14 cellular contexts compared by ENCODE assay signal in genomic region chr21:34076835-34077234, GRCh38. TPM values are rescaled to one million over a fixed set of nuclear protein-coding genes. Genes with fewer than 3 reads are reported as not detected.
DNase-seq lines count a peak whose midpoint lies in the region; ATAC-seq and TF ChIP-seq lines count a peak whose summit lies in the region.
"Had no signal": no experiment of that assay in that cellular context is flagged by ENCODE, and none has a peak within 500 bp of the region (broad histone marks: within the 10 kb centered on the region; RNA-seq: fewer than 3 reads in every experiment).

No MANE protein-coding gene starts in this region.

- intact Hi-C loops in activated T-helper 2 cell treated with anti-CD3 and anti-CD28 coated beads, Interferon-gamma antibody, Interleukin-2, Interleukin-4, amounts not matched to agents 10 μg/mL and 5 μg/mL and 100 μg/mL, durations not matched to agents 14 hours and 24 hours and 36 hours (cut with micrococcal nuclease), result loop anchor here (2.0 to 10.0 kb wide), 3 partner anchors 130 to 432 kb away; partner anchors contain the start of genes CRYZL1 and ITSN1

- H3K79me1 ChIP-seq in mesendoderm (ENCODE audit: low read length), result peaks cover 16% of the 10 kb centered on the region

- ATAC-seq in stimulated activated naive CD8-positive, alpha-beta T cell treated with anti-CD3 and anti-CD28 coated beads, Interleukin-15, Interleukin-2, amounts not matched to agents 100 U/mL and 50 U/mL, for 24 hours, result no peak
- ATAC-seq in HG02798 (IDR thresholded peaks at IDR 0.05; ENCODE audit: poor library complexity, unreplicated experiment), result no peak
- ATAC-seq: gastrocnemius medialis had no signal

- H3K27ac Mint-ChIP-seq in stimulated activated naive CD8-positive, alpha-beta T cell treated with anti-CD3 and anti-CD28 coated beads, Interleukin-15, Interleukin-2, amounts not matched to agents 100 ng/mL and 50 ng/mL, for 24 hours, result peak overlapping the region; percentile 92
- H3K27ac Mint-ChIP-seq in activated T-helper 2 cell treated with anti-CD3 and anti-CD28 coated beads, Interferon-gamma antibody, Interleukin-2, Interleukin-4, amounts not matched to agents 10 μg/mL and 5 μg/mL and 100 μg/mL, durations not matched to agents 14 hours and 24 hours and 36 hours, result peak overlapping the region; percentile 54

- no peak for DNase-seq in stimulated activated naive CD8-positive, alpha-beta T cell treated with anti-CD3 and anti-CD28 coated beads, Interleukin-15, Interleukin-2, amounts not matched to agents 100 U/mL and 50 U/mL, for 24 hours
- DNase-seq in activated T-helper 2 cell treated with anti-CD3 and anti-CD28 coated beads, Interferon-gamma antibody, Interleukin-2, Interleukin-4, amounts not matched to agents 10 μg/mL and 5 μg/mL and 100 μg/mL, durations not matched to agents 14 hours and 24 hours and 36 hours (ENCODE audit: low spot score), result no peak
- DNase-seq in mesendoderm (no peak), GM20000 (ENCODE audit: low spot score) (no peak), HPDE6-E6E7 (ENCODE audit: extremely low spot score) (no peak), midbrain (lab: John Stamatoyannopoulos, UW) (no peak)
- DNase-seq: activated CD8-positive, alpha-beta memory T cell treated with anti-CD3 and anti-CD28 coated beads for 24 hours; effector memory CD4-positive, alpha-beta T cell; gastrocnemius medialis; islet precursor cell; NCI-H1092; T-helper 9 cell had no signal

- peak overlapping the region; percentile 22 for H3K56ac ChIP-seq in mesendoderm (ENCODE audit: low read length)

- no peak overlapping the region for H4K8ac ChIP-seq in mesendoderm (ENCODE audit: low read depth, low read length)

- no peak overlapping the region for H4K5ac ChIP-seq in mesendoderm (ENCODE audit: low read length)

- H3K4me1 Mint-ChIP-seq in stimulated activated naive CD8-positive, alpha-beta T cell treated with anti-CD3 and anti-CD28 coated beads, Interleukin-15, Interleukin-2, amounts not matched to agents 100 ng/mL and 50 ng/mL, for 24 hours (ENCODE audit: low read depth), result peaks cover 6% of the 10 kb centered on the region
- H3K4me1 Mint-ChIP-seq in activated T-helper 2 cell treated with anti-CD3 and anti-CD28 coated beads, Interferon-gamma antibody, Interleukin-2, Interleukin-4, amounts not matched to agents 10 μg/mL and 5 μg/mL and 100 μg/mL, durations not matched to agents 14 hours and 24 hours and 36 hours (ENCODE audit: low read depth), result peaks cover 72% of the 10 kb centered on the region

- no peaks in the 10 kb centered on the region for H3K9me3 Mint-ChIP-seq in stimulated activated naive CD8-positive, alpha-beta T cell treated with anti-CD3 and anti-CD28 coated beads, Interleukin-15, Interleukin-2, amounts not matched to agents 100 ng/mL and 50 ng/mL, for 24 hours
- no peaks in the 10 kb centered on the region for H3K9me3 Mint-ChIP-seq in activated T-helper 2 cell treated with anti-CD3 and anti-CD28 coated beads, Interferon-gamma antibody, Interleukin-2, Interleukin-4, amounts not matched to agents 10 μg/mL and 5 μg/mL and 100 μg/mL, durations not matched to agents 14 hours and 24 hours and 36 hours

- H3K4me1 ChIP-seq in mesendoderm (ENCODE audit: control insufficient read depth, low read depth, low read length), result peaks cover 12% of the 10 kb centered on the region

- no peak overlapping the region for H3K4me2 ChIP-seq in mesendoderm (ENCODE audit: low read length)

- H3K27me3 ChIP-seq in mesendoderm (ENCODE audit: insufficient read depth, low read length, poor library complexity), result no peaks in the 10 kb centered on the region
- H3K27me3 ChIP-seq: gastrocnemius medialis had no signal

- no peak overlapping the region for H3K4ac ChIP-seq in mesendoderm (ENCODE audit: low read depth, low read length)

- no peak overlapping the region for H2BK5ac ChIP-seq in mesendoderm (ENCODE audit: low read length)

- no peak overlapping the region for H3K27ac ChIP-seq in mesendoderm (ENCODE audit: low read depth, low read length)

- H3K4me3 Mint-ChIP-seq in stimulated activated naive CD8-positive, alpha-beta T cell treated with anti-CD3 and anti-CD28 coated beads, Interleukin-15, Interleukin-2, amounts not matched to agents 100 ng/mL and 50 ng/mL, for 24 hours, result peak overlapping the region; percentile 96
- peak overlapping the region; percentile 95 for H3K4me3 Mint-ChIP-seq in activated T-helper 2 cell treated with anti-CD3 and anti-CD28 coated beads, Interferon-gamma antibody, Interleukin-2, Interleukin-4, amounts not matched to agents 10 μg/mL and 5 μg/mL and 100 μg/mL, durations not matched to agents 14 hours and 24 hours and 36 hours (ENCODE audit: low read depth)

- H3K23ac ChIP-seq in mesendoderm (ENCODE audit: low read length), result no peak overlapping the region

- WGBS in mesendoderm (ENCODE audit: extremely low coverage, insufficient coverage, low lambda C conversion rate), result no CpG with 5 or more reads among the region's 1 CpG

- no peak overlapping the region for H3K4me3 ChIP-seq in mesendoderm (ENCODE audit: low read length)

- peak overlapping the region; percentile 20 for H3K9ac ChIP-seq in mesendoderm (ENCODE audit: low read length)

- H3K36me3 ChIP-seq in mesendoderm (ENCODE audit: control insufficient read depth, insufficient read depth, low read length), result no peaks in the 10 kb centered on the region
- H3K36me3 ChIP-seq: gastrocnemius medialis had no signal

- no peak overlapping the region for H2AK5ac ChIP-seq in mesendoderm (ENCODE audit: low read length)

- H3K18ac ChIP-seq in mesendoderm (ENCODE audit: low read length), result no peak overlapping the region

- no peak overlapping the region for H2BK15ac ChIP-seq in mesendoderm (replicated peaks; ENCODE audit: low read depth)

- no peaks in the 10 kb centered on the region for H3K27me3 Mint-ChIP-seq in stimulated activated naive CD8-positive, alpha-beta T cell treated with anti-CD3 and anti-CD28 coated beads, Interleukin-15, Interleukin-2, amounts not matched to agents 100 ng/mL and 50 ng/mL, for 24 hours
- H3K27me3 Mint-ChIP-seq in activated T-helper 2 cell treated with anti-CD3 and anti-CD28 coated beads, Interferon-gamma antibody, Interleukin-2, Interleukin-4, amounts not matched to agents 10 μg/mL and 5 μg/mL and 100 μg/mL, durations not matched to agents 14 hours and 24 hours and 36 hours (ENCODE audit: low read depth), result no peaks in the 10 kb centered on the region

- no peak overlapping the region for H2BK120ac ChIP-seq in mesendoderm (ENCODE audit: low read depth, low read length)

- H3K79me2 ChIP-seq in mesendoderm (ENCODE audit: control insufficient read depth, insufficient read depth, low read length), result peaks cover 48% of the 10 kb centered on the region

- H3K36me3 Mint-ChIP-seq in stimulated activated naive CD8-positive, alpha-beta T cell treated with anti-CD3 and anti-CD28 coated beads, Interleukin-15, Interleukin-2, amounts not matched to agents 100 ng/mL and 50 ng/mL, for 24 hours (ENCODE audit: low read depth), result peaks cover 66% of the 10 kb centered on the region
- peaks cover 76% of the 10 kb centered on the region for H3K36me3 Mint-ChIP-seq in activated T-helper 2 cell treated with anti-CD3 and anti-CD28 coated beads, Interferon-gamma antibody, Interleukin-2, Interleukin-4, amounts not matched to agents 10 μg/mL and 5 μg/mL and 100 μg/mL, durations not matched to agents 14 hours and 24 hours and 36 hours (ENCODE audit: low read depth)

- no peak for TF ChIP-seq CTCF in GM20000 (IDR thresholded peaks at IDR 0.05; ENCODE audit: extremely low read depth, missing control alignments)

RNA-seq across cellular contexts. Expression of gene MRPS6, which starts 3.5 kb away (rescaled TPM):
- total RNA-seq in activated T-helper 2 cell treated with anti-CD3 and anti-CD28 coated beads, Interferon-gamma antibody, Interleukin-2, Interleukin-4, amounts not matched to agents 10 μg/mL and 5 μg/mL and 100 μg/mL, durations not matched to agents 14 hours and 24 hours and 36 hours, result 117 and 120 TPM in 2 replicates
- 190 TPM for polyA plus RNA-seq in mesendoderm (2013, experiment 1 of 2)
- polyA plus RNA-seq in mesendoderm (2013, experiment 2 of 2), result 187 TPM

RNA-seq across cellular contexts. Expression of gene SLC5A3, which starts 3.5 kb away (rescaled TPM):
- total RNA-seq in activated T-helper 2 cell treated with anti-CD3 and anti-CD28 coated beads, Interferon-gamma antibody, Interleukin-2, Interleukin-4, amounts not matched to agents 10 μg/mL and 5 μg/mL and 100 μg/mL, durations not matched to agents 14 hours and 24 hours and 36 hours, result 41.0 and 41.2 TPM in 2 replicates
- polyA plus RNA-seq in mesendoderm (2013, experiment 1 of 2), result 2.9 TPM
- 2.9 TPM for polyA plus RNA-seq in mesendoderm (2013, experiment 2 of 2)
